8 cellular contexts compared by ENCODE assay signal in the genomic region with DNA sequence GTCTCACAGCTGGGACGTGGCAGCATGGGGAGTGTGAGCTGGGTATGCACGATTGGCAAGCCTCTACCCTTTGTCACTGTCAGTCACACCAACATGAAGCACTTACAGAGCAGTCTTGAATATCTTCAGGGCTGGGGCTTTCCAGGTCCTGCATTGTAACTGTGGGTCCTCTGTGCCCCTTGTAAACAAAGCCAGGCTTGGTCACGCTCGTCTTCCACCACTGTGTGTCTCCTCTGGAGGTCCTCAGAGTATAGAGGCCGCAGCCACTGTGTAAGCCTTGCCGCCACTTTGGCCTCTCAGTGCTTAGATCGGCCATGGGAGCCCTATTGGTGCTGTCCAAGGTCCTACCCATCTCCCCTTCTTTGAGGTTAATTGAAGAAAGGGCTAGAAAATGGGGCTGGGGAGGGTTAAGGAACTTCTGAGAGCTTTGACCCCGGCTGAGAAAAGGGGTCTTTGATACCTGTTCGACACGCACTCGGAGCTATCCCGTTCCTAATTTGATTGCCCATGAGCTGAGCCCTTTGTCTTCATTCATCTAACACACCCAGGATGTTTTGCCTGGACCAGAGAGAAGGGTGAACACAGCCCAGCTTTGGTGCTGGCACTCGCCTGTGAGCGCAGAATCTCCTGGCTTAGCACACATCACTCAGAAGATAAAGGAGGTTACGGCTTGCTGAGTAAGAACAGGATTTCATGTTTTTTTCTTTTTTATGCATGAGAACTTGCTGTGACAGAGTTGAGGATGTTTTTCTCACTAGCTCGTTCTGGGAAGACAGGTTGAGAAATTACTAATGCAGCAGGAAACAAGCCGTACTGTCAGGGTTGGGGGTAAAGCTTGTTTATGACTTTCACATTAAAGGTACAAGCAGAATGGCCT.
A peak's percentile ranks its signal among the peaks of the same experiment; 100 is the strongest.
DNase-seq lines count a peak whose midpoint lies in the region; ATAC-seq lines count a peak whose summit lies in the region.

No MANE protein-coding gene starts in this region.

- no peaks in the 10 kb centered on the region for H3K9me3 ChIP-seq in neuronal stem cell (replicated peaks in 1 of 2; ENCODE audit: control insufficient read depth in 2 of 2, insufficient read depth in 1 of 2, low read depth in 1 of 2, low read length in 2 of 2)

- H3K4me1 ChIP-seq in neuronal stem cell (ENCODE audit: control insufficient read depth in 2 of 2, insufficient read depth in 1 of 2, low read depth in 1 of 2, low read length in 2 of 2): no peaks in the 10 kb centered on the region

- H3K79me1 ChIP-seq in neuronal stem cell (ENCODE audit: low read depth, low read length): no peaks in the 10 kb centered on the region

- intact Hi-C loops in left cardiac atrium (cut with DNase I): no loop called here

- peak; percentile 9 for DNase-seq in activated CD4-positive, CD25-positive, alpha-beta regulatory T cell treated with anti-CD3 and anti-CD28 coated beads, Interleukin-2, amount 50 U/mL, for 16 hours (ENCODE audit: low read depth, low spot score)
- DNase-seq in neuronal stem cell (ENCODE audit: low spot score): peak; percentile 46
- DNase-seq in left cardiac atrium: no peak
- DNase-seq in MV-4-11 (lab: John Stamatoyannopoulos, UW): no peak
- no peak for DNase-seq in Ammon's horn (ENCODE audit: low spot score)
- no peak for DNase-seq in OCI-M2 (lab: John Stamatoyannopoulos, UW; ENCODE audit: unreplicated experiment)

- no peak overlapping the region for H3K27ac ChIP-seq in neuronal stem cell (replicated peaks; ENCODE audit: low read length)

- no peak overlapping the region for H4K8ac ChIP-seq in neuronal stem cell (ENCODE audit: low read depth, low read length)

- no peaks in the 10 kb centered on the region for H3K27me3 ChIP-seq in neuronal stem cell (ENCODE audit: control insufficient read depth in 3 of 3, insufficient read depth in 3 of 3, low read depth in 1 of 3, low read length in 3 of 3)

- no peak overlapping the region for H3K9ac ChIP-seq in neuronal stem cell (ENCODE audit: low read depth, low read length, poor library complexity)

- no peak overlapping the region for H2BK15ac ChIP-seq in neuronal stem cell (ENCODE audit: low read length)

- H2BK120ac ChIP-seq in neuronal stem cell (ENCODE audit: low read depth, low read length): no peak overlapping the region

- H4K91ac ChIP-seq in neuronal stem cell (ENCODE audit: low read depth, low read length, poor library complexity): no peak overlapping the region

- H3K4ac ChIP-seq in neuronal stem cell (ENCODE audit: low read length): no peak overlapping the region

- ATAC-seq in GM18909 (IDR thresholded peaks at IDR 0.05; ENCODE audit: poor library complexity, unreplicated experiment) (peak; percentile 77), HG02759 (IDR thresholded peaks at IDR 0.05; ENCODE audit: unreplicated experiment) (peak; percentile 77), left cardiac atrium (no peak)

- H3K36me3 ChIP-seq in neuronal stem cell (replicated peaks in 1 of 2; ENCODE audit: control insufficient read depth in 2 of 2, insufficient read depth in 2 of 2, low read length in 2 of 2): no peaks in the 10 kb centered on the region

- H2AK5ac ChIP-seq in neuronal stem cell (ENCODE audit: low read depth, low read length): no peak overlapping the region

- H3K18ac ChIP-seq in neuronal stem cell (ENCODE audit: low read length): no peak overlapping the region

- no peak overlapping the region for H2BK12ac ChIP-seq in neuronal stem cell (ENCODE audit: low read length)

- no peak overlapping the region for H3K4me2 ChIP-seq in neuronal stem cell (ENCODE audit: insufficient read depth, low read length, poor library complexity, severe bottlenecking)

- WGBS in neuronal stem cell (ENCODE audit: extremely low coverage in 2 of 2, insufficient read length in 2 of 2, insufficient replicate concordance in 1 of 2), 2 donors: no CpG with 5 or more reads among the region's 17 CpGs

- no peak overlapping the region for H2BK5ac ChIP-seq in neuronal stem cell (ENCODE audit: low read length)

- H3K14ac ChIP-seq in neuronal stem cell (ENCODE audit: low read length): no peak overlapping the region

- no peak overlapping the region for H2AFZ ChIP-seq in neuronal stem cell (ENCODE audit: low read length)

- H3K23ac ChIP-seq in neuronal stem cell (ENCODE audit: low read depth, low read length, poor library complexity): no peak overlapping the region

- no peak overlapping the region for H3K4me3 ChIP-seq in neuronal stem cell (ENCODE audit: low read length in 2 of 2)

Comparison
In these comparisons a context has a peak if more than half of its experiments do, and no peak if none do; other contexts are left out.
1. ATAC-seq: peak in GM18909 (single experiment) and HG02759 (single experiment); none in left cardiac atrium (0 of 2).
2. DNase-seq: peak in activated CD4-positive, CD25-positive, alpha-beta regulatory T cell treated with anti-CD3 and anti-CD28 coated beads, Interleukin-2, amount 50 U/mL, for 16 hours (single experiment) and neuronal stem cell (single experiment); none in left cardiac atrium (single experiment), MV-4-11 (single experiment), Ammon's horn (single experiment) and OCI-M2 (single experiment).